ENCODE assay signal across 18 cellular contexts in genomic region chr7:17247357-17247756, GRCh38. TPM values are rescaled to one million over a fixed set of nuclear protein-coding genes. Genes with fewer than 3 reads are reported as not detected.
"Had no signal": no experiment of that assay in that cellular context is flagged by ENCODE, and none has a peak within 500 bp of the region (broad histone marks: within the 10 kb centered on the region; RNA-seq: fewer than 3 reads in every experiment).

No MANE protein-coding gene starts in this region.

- DNase-seq: KBM-7, MV-4-11, NCI-H1048, NCI-H1105, NCI-H1417, NCI-H1436 treated with DMSO at 0.1 percent for 48 hours, NCI-H1694, NCI-H187 treated with DMSO at 0.1 percent for 48 hours, NCI-H2029 treated with DMSO at 0.1 percent for 48 hours, NCI-H2171 treated with DMSO at 0.1 percent for 48 hours, NCI-H345, NCI-H446 treated with DMSO at 0.1 percent for 48 hours, NCI-H510A treated with DMSO at 0.1 percent for 48 hours, NCI-H526, SIG-M5, SK-N-SH had no signal

- H3K9me3 ChIP-seq: SJSA1, SK-N-SH had no signal

- H3K4me3 ChIP-seq: SJSA1 had no signal

- H3K27ac ChIP-seq: RWPE1, SJSA1 had no signal

- H3K4me1 ChIP-seq: SJSA1 had no signal

- H3K27me3 ChIP-seq: SJSA1 had no signal

- H3K36me3 ChIP-seq: SJSA1 had no signal

RNA-seq across cellular contexts. Expression of gene AHR, which starts 51.1 kb away (rescaled TPM):
- polyA plus RNA-seq: SK-N-SH had no signal
